Comparison of ENCODE assay signal across 8 cellular contexts in the genomic region with DNA sequence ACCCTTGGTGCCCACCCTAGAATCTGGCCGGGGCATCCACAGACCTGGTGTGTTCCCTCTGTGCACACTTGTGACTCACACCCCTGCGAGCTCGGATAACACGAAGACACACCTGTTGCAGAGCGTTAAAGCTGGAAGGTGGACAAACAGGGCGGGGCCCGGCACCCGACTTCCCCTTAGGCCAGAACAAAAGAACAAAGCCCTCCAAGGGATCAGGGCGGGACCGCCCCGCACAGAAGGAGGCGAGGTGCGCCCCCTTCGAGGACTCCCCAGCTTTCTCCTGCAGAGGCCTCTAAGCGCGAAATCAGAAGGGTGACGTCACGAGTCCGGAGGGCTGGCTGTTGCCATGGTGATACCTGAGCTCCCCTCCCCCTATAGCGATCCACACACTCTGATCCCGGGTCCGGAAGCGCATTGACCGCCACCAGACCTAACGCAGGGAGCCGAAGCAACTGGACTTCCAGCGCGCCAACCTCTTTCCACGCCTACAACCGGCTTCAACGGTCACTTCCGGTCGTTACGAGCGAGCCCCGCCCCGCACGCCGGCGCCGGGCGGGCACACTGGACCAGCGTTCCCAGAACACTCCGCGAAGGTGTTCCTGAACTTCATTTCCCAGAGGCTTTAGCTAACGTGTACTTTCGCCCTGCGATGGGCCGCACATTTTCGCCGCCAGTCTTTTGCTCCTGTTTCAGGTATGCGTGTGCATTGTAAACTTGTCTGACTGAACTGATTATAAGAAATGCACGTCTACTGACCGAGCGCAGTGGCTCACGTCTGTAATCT. TPM values are rescaled to one million over a fixed set of nuclear protein-coding genes. Genes with fewer than 3 reads are reported as not detected.
DNase-seq lines count a peak whose midpoint lies in the region; ATAC-seq and TF ChIP-seq lines count a peak whose summit lies in the region.

A gene (minus strand): TSS at position 489 of the 784 bp plus-strand sequence. CDS start 811 bp downstream, outside the sequence.

- no peaks in the 10 kb centered on the region for H3K9me3 Mint-ChIP-seq in activated T-cell treated with anti-CD3 and anti-CD28 coated beads, Interleukin-2, amount 50 U/mL, for 24 hours

- peaks cover 11% of the 10 kb centered on the region; the same call in 1 of the 2 replicates for H3K79me2 ChIP-seq in PC-9 (ENCODE audit: low read depth)

- H3K9me3 ChIP-seq in PC-9 (ENCODE audit: insufficient read depth, low read depth) (peaks cover 8% of the 10 kb centered on the region), esophagus (ENCODE audit: control insufficient read depth in 2 of 2, insufficient read depth in 1 of 2, low read depth in 1 of 2, low read length in 1 of 2) (no peaks in the 10 kb centered on the region), mucosa of stomach (ENCODE audit: control insufficient read depth, low read length) (no peaks in the 10 kb centered on the region)

- H3K36me3 Mint-ChIP-seq in activated T-cell treated with anti-CD3 and anti-CD28 coated beads, Interleukin-2, amount 50 U/mL, for 24 hours (ENCODE audit: low read depth) = peaks cover 49% of the 10 kb centered on the region

- peak within 1 kb of the TSS; percentile 97 for H3K4me2 ChIP-seq in PC-9

- BruUV-seq in PC-9 (replicated peaks; lab: Mats Ljungman, UMichigan) = TSS peak; percentile 72

- peak within 1 kb of the TSS; percentile 96 for H2AFZ ChIP-seq in PC-9

- H3K27ac ChIP-seq in PC-9 (peak within 1 kb of the TSS; percentile 79), esophagus (ENCODE audit: low read depth in 2 of 2, low read length in 1 of 2) (peak within 1 kb of the TSS; percentile 90 to 95)

- DNase-seq in DMS53 (lab: John Stamatoyannopoulos, UW) (peak; percentile 99), PC-9 (peak; percentile 94 to 98)
- peak; percentile 89 for DNase-seq in Jurkat, Clone E6-1 (ENCODE audit: low read depth, low spot score)
- peak; percentile 92 for DNase-seq in activated T-cell treated with anti-CD3 and anti-CD28 coated beads, Interleukin-2, amount 50 U/mL, for 24 hours
- DNase-seq in stimulated activated CD8-positive, alpha-beta memory T cell treated with anti-CD3 and anti-CD28 coated beads, Interleukin-7, amount 100 ng/mL, for 1 hour (ENCODE audit: low read depth in 2 of 2) = peak; percentile 64 to 67

- H4K20me1 ChIP-seq in PC-9 (ENCODE audit: insufficient read depth) = no peaks in the 10 kb centered on the region

- H3K9ac ChIP-seq in mucosa of stomach (ENCODE audit: low read length) = peak within 1 kb of the TSS; percentile 95

- peak; percentile 19; the same call in 1 of the 2 replicates for TF ChIP-seq CTCF in PC-9 (conservative IDR thresholded peaks at IDR 0.05)

- WGBS in esophagus, 2 donors = 0% methylated on average over 56 of the region's 56 CpGs

- peaks cover 26% of the 10 kb centered on the region; the same call in 1 of the 2 replicates for H3F3A ChIP-seq in PC-9 (ENCODE audit: insufficient read depth, low read depth)

- H3K27me3 ChIP-seq in PC-9 (ENCODE audit: insufficient read depth, low read depth) = no peaks in the 10 kb centered on the region
- no peaks in the 10 kb centered on the region for H3K27me3 ChIP-seq in esophagus (ENCODE audit: control insufficient read depth in 1 of 2, insufficient read depth in 2 of 2, low read length in 2 of 2)
- peaks cover 3% of the 10 kb centered on the region for H3K27me3 ChIP-seq in mucosa of stomach (ENCODE audit: control insufficient read depth, insufficient read depth, low read length)

- POLR2A ChIA-PET in PC-9 (lab: Charles Lee; ENCODE audit: unreplicated experiment) = interaction anchor here (0.5 to 1.3 kb wide), 11 partner anchors 121 to 1369 kb away, joined by 3 to 20 read pairs (median 5); a partner anchor contains a TSS

- H3K4me3 Mint-ChIP-seq in activated T-cell treated with anti-CD3 and anti-CD28 coated beads, Interleukin-2, amount 50 U/mL, for 24 hours = peak within 1 kb of the TSS; percentile 96

- peaks cover 12% of the 10 kb centered on the region; the same call in 1 of the 2 replicates for H3K4me1 ChIP-seq in PC-9 (replicated peaks; ENCODE audit: insufficient read depth)
- H3K4me1 ChIP-seq in esophagus (ENCODE audit: control insufficient read depth in 2 of 2, insufficient read depth in 2 of 2, low read length in 1 of 2) = no peaks in the 10 kb centered on the region
- peaks cover 9% of the 10 kb centered on the region for H3K4me1 ChIP-seq in mucosa of stomach (ENCODE audit: control insufficient read depth, insufficient read depth, low read length)

- H3K4me1 Mint-ChIP-seq in activated T-cell treated with anti-CD3 and anti-CD28 coated beads, Interleukin-2, amount 50 U/mL, for 24 hours (ENCODE audit: low read depth) = peaks cover 48% of the 10 kb centered on the region

- intact Hi-C loops in PC-9 (cut with micrococcal nuclease; ENCODE audit: unreplicated experiment) = loop anchor here (1.0 to 10.0 kb wide), 8 partner anchors 131 to 422 kb away; a partner anchor contains a TSS

- H3K27me3 Mint-ChIP-seq in activated T-cell treated with anti-CD3 and anti-CD28 coated beads, Interleukin-2, amount 50 U/mL, for 24 hours = no peaks in the 10 kb centered on the region

- peak within 1 kb of the TSS; percentile 98 for H3K27ac Mint-ChIP-seq in activated T-cell treated with anti-CD3 and anti-CD28 coated beads, Interleukin-2, amount 50 U/mL, for 24 hours

- peak; percentile 78 for ATAC-seq in GM21619 (IDR thresholded peaks at IDR 0.05; ENCODE audit: unreplicated experiment)

- H3K9me2 ChIP-seq in PC-9 (ENCODE audit: insufficient read depth) = no peaks in the 10 kb centered on the region

- peaks cover 21% of the 10 kb centered on the region for H3K36me3 ChIP-seq in PC-9 (ENCODE audit: low read depth)
- no peaks in the 10 kb centered on the region for H3K36me3 ChIP-seq in esophagus (ENCODE audit: control insufficient read depth in 2 of 2, insufficient read depth in 2 of 2, low read length in 1 of 2)
- H3K36me3 ChIP-seq in mucosa of stomach (ENCODE audit: control insufficient read depth, insufficient read depth, low read length) = no peaks in the 10 kb centered on the region

- peak within 1 kb of the TSS; percentile 84 for H3K4me3 ChIP-seq in Jurkat, Clone E6-1 (ENCODE audit: low read length)
- H3K4me3 ChIP-seq in PC-9 (peak within 1 kb of the TSS; percentile 91), esophagus (ENCODE audit: low read depth in 1 of 2, low read length in 2 of 2) (peak within 1 kb of the TSS; percentile 74 to 77), mucosa of stomach (ENCODE audit: low read length) (peak within 1 kb of the TSS; percentile 73)

- CTCF ChIA-PET in PC-9 (lab: Charles Lee) = interaction anchor here (0.5 to 0.9 kb wide), 2 partner anchors 295 to 1387 kb away, joined by 6 to 19 read pairs; no protein-coding TSS in a partner anchor

RNA-seq across cellular contexts. Expression of the gene that starts here (rescaled TPM):
- 10.3 TPM for polyA plus RNA-seq in Jurkat, Clone E6-1 (2012; ENCODE audit: insufficient read depth, insufficient read length)
- total RNA-seq in PC-9 (2021) = 7.0 and 8.8 TPM in 2 replicates
- polyA plus RNA-seq in esophagus = 1 to 10 TPM; 1.3 to 1.6 TPM

Comparison
In these comparisons a context has a peak if more than half of its experiments do, and no peak if none do; other contexts are left out.
1. Peak in every context shown above with its lines: DNase-seq, ATAC-seq, H3K4me3 ChIP-seq and H3K27ac ChIP-seq.